Comparison of ENCODE assay signal across 1 cellular context in genomic region chr18:50967714-50968661, GRCh38.
TF ChIP-seq lines count a peak whose summit lies in the region.

A gene with protein sequence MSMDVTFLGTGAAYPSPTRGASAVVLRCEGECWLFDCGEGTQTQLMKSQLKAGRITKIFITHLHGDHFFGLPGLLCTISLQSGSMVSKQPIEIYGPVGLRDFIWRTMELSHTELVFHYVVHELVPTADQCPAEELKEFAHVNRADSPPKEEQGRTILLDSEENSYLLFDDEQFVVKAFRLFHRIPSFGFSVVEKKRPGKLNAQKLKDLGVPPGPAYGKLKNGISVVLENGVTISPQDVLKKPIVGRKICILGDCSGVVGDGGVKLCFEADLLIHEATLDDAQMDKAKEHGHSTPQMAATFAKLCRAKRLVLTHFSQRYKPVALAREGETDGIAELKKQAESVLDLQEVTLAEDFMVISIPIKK (plus strand): TSS chr18:50968040. CDS start chr18:50974405, 6,365 bp downstream.

TF ChIP-seq in HEK293, 187 proteins besides CTCF, POLR2A, EP300 and RAD21 (continued from another document):
- TF ChIP-seq ZFP3 (tag by site-specific recombination; IDR thresholded peaks at IDR 0.05; ENCODE audit: low read depth) (no peak), SALL2 (tag by site-specific recombination; IDR thresholded peaks at IDR 0.05; ENCODE audit: borderline replicate concordance) (no peak), ZFP37 (tag by site-specific recombination; IDR thresholded peaks at IDR 0.05) (0 out of 2 replicates have a peak, but pooled peaks have one; percentile 58), HOXD13 (CRISPR knock-in tag; IDR thresholded peaks at IDR 0.05; ENCODE audit: borderline replicate concordance) (no peak), ZNF521 (tag by site-specific recombination; IDR thresholded peaks at IDR 0.05) (no peak), PRDM1 (tag by site-specific recombination; IDR thresholded peaks at IDR 0.05) (0 out of 2 replicates have a peak, but pooled peaks have one; percentile 22), SP2 (tag by site-specific recombination; IDR thresholded peaks at IDR 0.05) (0 out of 2 replicates have a peak, but pooled peaks have one; percentile 29), ZBTB20 (tag by site-specific recombination; IDR thresholded peaks at IDR 0.05) (peak; percentile 96), GLIS1 (tag by site-specific recombination; IDR thresholded peaks at IDR 0.05) (peak; percentile 20; the same call in 1 of the 2 replicates), ZBTB6 (tag by site-specific recombination; IDR thresholded peaks at IDR 0.05) (peak; percentile 55; the same call in 1 of the 2 replicates), ZNF610 (tag by site-specific recombination; IDR thresholded peaks at IDR 0.05; ENCODE audit: borderline replicate concordance) (peak; percentile 64; the same call in 1 of the 2 replicates), ZNF704 (tag by site-specific recombination; IDR thresholded peaks at IDR 0.05) (no peak), ZNF785 (tag by site-specific recombination; IDR thresholded peaks at IDR 0.05) (peak; percentile 34; the same call in 1 of the 2 replicates), ZNF157 (tag by site-specific recombination; IDR thresholded peaks at IDR 0.05) (no peak), ZNF37A (tag by site-specific recombination; IDR thresholded peaks at IDR 0.05) (no peak), GLI2 (tag by site-specific recombination; IDR thresholded peaks at IDR 0.05; ENCODE audit: borderline replicate concordance, low read depth) (no peak), ZEB2 (tag by site-specific recombination; IDR thresholded peaks at IDR 0.05) (0 out of 2 replicates have a peak, but pooled peaks have one; percentile 18), ZNF792 (tag by site-specific recombination; IDR thresholded peaks at IDR 0.05) (no peak), ZNF488 (tag by site-specific recombination; IDR thresholded peaks at IDR 0.05) (no peak), ZNF341 (tag by site-specific recombination; IDR thresholded peaks at IDR 0.05; ENCODE audit: low read depth) (peak; percentile 70), ZNF530 (tag by site-specific recombination; IDR thresholded peaks at IDR 0.05; ENCODE audit: low read depth) (no peak)
- TF ChIP-seq, protein P1, sequence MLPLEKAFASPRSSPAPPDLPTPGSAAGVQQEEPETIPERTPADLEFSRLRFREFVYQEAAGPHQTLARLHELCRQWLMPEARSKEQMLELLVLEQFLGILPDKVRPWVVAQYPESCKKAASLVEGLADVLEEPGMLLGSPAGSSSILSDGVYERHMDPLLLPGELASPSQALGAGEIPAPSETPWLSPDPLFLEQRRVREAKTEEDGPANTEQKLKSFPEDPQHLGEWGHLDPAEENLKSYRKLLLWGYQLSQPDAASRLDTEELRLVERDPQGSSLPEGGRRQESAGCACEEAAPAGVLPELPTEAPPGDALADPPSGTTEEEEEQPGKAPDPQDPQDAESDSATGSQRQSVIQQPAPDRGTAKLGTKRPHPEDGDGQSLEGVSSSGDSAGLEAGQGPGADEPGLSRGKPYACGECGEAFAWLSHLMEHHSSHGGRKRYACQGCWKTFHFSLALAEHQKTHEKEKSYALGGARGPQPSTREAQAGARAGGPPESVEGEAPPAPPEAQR (tag by site-specific recombination; IDR thresholded peaks at IDR 0.05): 0 out of 2 replicates have a peak, but pooled peaks have one; percentile 11
- TF ChIP-seq, protein P2, sequence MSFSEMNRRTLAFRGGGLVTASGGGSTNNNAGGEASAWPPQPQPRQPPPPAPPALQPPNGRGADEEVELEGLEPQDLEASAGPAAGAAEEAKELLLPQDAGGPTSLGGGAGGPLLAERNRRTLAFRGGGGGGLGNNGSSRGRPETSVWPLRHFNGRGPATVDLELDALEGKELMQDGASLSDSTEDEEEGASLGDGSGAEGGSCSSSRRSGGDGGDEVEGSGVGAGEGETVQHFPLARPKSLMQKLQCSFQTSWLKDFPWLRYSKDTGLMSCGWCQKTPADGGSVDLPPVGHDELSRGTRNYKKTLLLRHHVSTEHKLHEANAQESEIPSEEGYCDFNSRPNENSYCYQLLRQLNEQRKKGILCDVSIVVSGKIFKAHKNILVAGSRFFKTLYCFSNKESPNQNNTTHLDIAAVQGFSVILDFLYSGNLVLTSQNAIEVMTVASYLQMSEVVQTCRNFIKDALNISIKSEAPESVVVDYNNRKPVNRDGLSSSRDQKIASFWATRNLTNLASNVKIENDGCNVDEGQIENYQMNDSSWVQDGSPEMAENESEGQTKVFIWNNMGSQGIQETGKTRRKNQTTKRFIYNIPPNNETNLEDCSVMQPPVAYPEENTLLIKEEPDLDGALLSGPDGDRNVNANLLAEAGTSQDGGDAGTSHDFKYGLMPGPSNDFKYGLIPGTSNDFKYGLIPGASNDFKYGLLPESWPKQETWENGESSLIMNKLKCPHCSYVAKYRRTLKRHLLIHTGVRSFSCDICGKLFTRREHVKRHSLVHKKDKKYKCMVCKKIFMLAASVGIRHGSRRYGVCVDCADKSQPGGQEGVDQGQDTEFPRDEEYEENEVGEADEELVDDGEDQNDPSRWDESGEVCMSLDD (tag by site-specific recombination; IDR thresholded peaks at IDR 0.05): 0 out of 2 replicates have a peak, but pooled peaks have one; percentile 25
